In the genomic region with DNA sequence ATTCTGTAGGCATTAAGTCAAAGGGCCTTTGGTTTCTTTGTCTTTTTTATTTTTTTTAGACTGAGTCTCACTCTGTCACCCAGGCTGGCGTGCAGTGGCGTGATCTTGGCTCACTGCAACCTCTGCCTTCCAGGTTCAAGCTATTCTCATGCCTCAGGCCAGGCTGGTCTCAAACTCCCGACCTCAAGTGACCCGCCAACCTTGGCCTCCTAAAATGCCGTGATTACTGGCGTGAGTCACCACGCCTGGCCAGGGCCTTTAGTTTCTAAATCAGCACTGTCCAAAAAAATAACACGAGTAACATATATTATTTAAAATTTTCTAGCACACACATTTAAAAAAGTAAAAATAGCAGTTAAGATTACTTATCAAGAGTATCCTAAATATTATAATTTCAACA, we compare ENCODE assay signal across 15 cellular contexts. TPM values are rescaled to one million over a fixed set of nuclear protein-coding genes. Genes with fewer than 3 reads are reported as not detected.
DNase-seq lines count a peak whose midpoint lies in the region; ATAC-seq and TF ChIP-seq lines count a peak whose summit lies in the region.
"Had no signal": no experiment of that assay in that cellular context is flagged by ENCODE, and none has a peak within 500 bp of the region (broad histone marks: within the 10 kb centered on the region; RNA-seq: fewer than 3 reads in every experiment).

No MANE protein-coding gene starts in this region.

- no peak for TF ChIP-seq POLR2A in ovary (IDR thresholded peaks at IDR 0.05)

- no peaks in the 10 kb centered on the region for H3K4me1 Mint-ChIP-seq in stimulated activated naive B cell treated with anti-CD40 and anti-IgM and Interleukin-4, amounts not matched to agents 10 μg/mL and 1 μg/mL and 100 μg/mL, for 72 hours

- H3K9me2 ChIP-seq in MM.1S (replicated peaks; ENCODE audit: insufficient read depth, low read length) = no peaks in the 10 kb centered on the region

- no peaks in the 10 kb centered on the region for H3K27me3 ChIP-seq in ovary
- no peaks in the 10 kb centered on the region for H3K27me3 ChIP-seq in MM.1S (replicated peaks; ENCODE audit: insufficient read depth, low read length)
- H3K27me3 ChIP-seq: sigmoid colon had no signal

- H3K4me2 ChIP-seq in MM.1S (ENCODE audit: low read depth, low read length) = no peak overlapping the region

- H3K27me3 Mint-ChIP-seq in stimulated activated naive B cell treated with anti-CD40 and anti-IgM and Interleukin-4, amounts not matched to agents 10 μg/mL and 1 μg/mL and 100 μg/mL, for 72 hours = peaks cover 11 to 16% of the 10 kb centered on the region in 2 donors

- H3K27ac ChIP-seq in 22Rv1 = peak overlapping the region; percentile 82
- H3K27ac ChIP-seq in RWPE1 = peak overlapping the region; percentile 68
- no peak overlapping the region for H3K27ac ChIP-seq in ovary
- no peak overlapping the region for H3K27ac ChIP-seq in MM.1S (ENCODE audit: low read length)

- H3K4me1 ChIP-seq in ovary (ENCODE audit: insufficient read depth) = peaks cover 8% of the 10 kb centered on the region
- no peaks in the 10 kb centered on the region for H3K4me1 ChIP-seq in MM.1S (ENCODE audit: low read length)

- DNase-seq in RWPE1 (ENCODE audit: low spot score) = no peak
- peak; percentile 82 for DNase-seq in Right ventricle myocardium superior
- DNase-seq in ovary = peak in 4 of 5 donors; percentile 39 to 73 (median 49)
- no peak for DNase-seq in NCI-H82 (lab: John Stamatoyannopoulos, UW)
- no peak for DNase-seq in stimulated activated naive B cell treated with anti-CD40 and anti-IgM and Interleukin-4, amounts not matched to agents 10 μg/mL and 1 μg/mL and 100 μg/mL, for 72 hours
- DNase-seq in NCI-H345 (lab: John Stamatoyannopoulos, UW) = no peak
- no peak for DNase-seq in MM.1S
- DNase-seq: COR-L47; effector CD4-positive, alpha-beta T cell; sigmoid colon; T-helper 1 cell had no signal

- no peaks in the 10 kb centered on the region for H3K36me3 Mint-ChIP-seq in stimulated activated naive B cell treated with anti-CD40 and anti-IgM and Interleukin-4, amounts not matched to agents 10 μg/mL and 1 μg/mL and 100 μg/mL, for 72 hours
- H3K36me3 Mint-ChIP-seq: natural killer cell treated with Interleukin-12 subunit alpha and Interleukin-12 subunit beta and Interleukin-15 and Interleukin-18, amount 100 ng/mL, for 72 hours had no signal

- H2AFZ ChIP-seq in MM.1S (ENCODE audit: low read length) = no peak overlapping the region

- TF ChIP-seq CTCF in 22Rv1 (IDR thresholded peaks at IDR 0.05) (no peak), RWPE1 (conservative IDR thresholded peaks at IDR 0.05; ENCODE audit: low read depth) (no peak), ovary (IDR thresholded peaks at IDR 0.05) (no peak), MM.1S (IDR thresholded peaks at IDR 0.05; ENCODE audit: low read length) (no peak)

- intact Hi-C loops in Right ventricle myocardium superior (cut with DNase I) = no loop called here
- intact Hi-C loops in ovary (cut with DNase I) = no loop called here

- no peaks in the 10 kb centered on the region for H3K9me3 Mint-ChIP-seq in stimulated activated naive B cell treated with anti-CD40 and anti-IgM and Interleukin-4, amounts not matched to agents 10 μg/mL and 1 μg/mL and 100 μg/mL, for 72 hours
- H3K9me3 Mint-ChIP-seq: natural killer cell treated with Interleukin-12 subunit alpha and Interleukin-12 subunit beta and Interleukin-15 and Interleukin-18, amount 100 ng/mL, for 72 hours; stimulated activated naive CD8-positive, alpha-beta T cell treated with anti-CD3 and anti-CD28 coated beads, Interleukin-15, Interleukin-2, amounts not matched to agents 100 ng/mL and 50 ng/mL, for 24 hours had no signal

- ATAC-seq in Right ventricle myocardium superior (ENCODE audit: poor library complexity) = peak; percentile 77
- no peak for ATAC-seq in stimulated activated naive B cell treated with anti-CD40 and anti-IgM and Interleukin-4, amounts not matched to agents 10 μg/mL and 1 μg/mL and 100 μg/mL, for 72 hours (replicated peaks)
- ATAC-seq: activated CD4-positive, CD25-positive, alpha-beta regulatory T cell treated with anti-CD3 and anti-CD28 coated beads, Interleukin-2, amount 50 U/mL, for 24 hours; natural killer cell treated with Interleukin-12 subunit alpha and Interleukin-12 subunit beta and Interleukin-15 and Interleukin-18, amount 100 ng/mL, for 72 hours had no signal

- no peaks in the 10 kb centered on the region for H3K9me3 ChIP-seq in ovary
- H3K9me3 ChIP-seq in MM.1S (replicated peaks; ENCODE audit: insufficient read depth, low read length) = no peaks in the 10 kb centered on the region
- H3K9me3 ChIP-seq: sigmoid colon had no signal

- no peaks in the 10 kb centered on the region for H3K79me2 ChIP-seq in MM.1S (ENCODE audit: low read length)

- 37 to 43% (median 42%) methylated on average over 8 of the region's 8 CpGs for WGBS in ovary, 3 donors

- H4K20me1 ChIP-seq in MM.1S (ENCODE audit: insufficient read depth, low read length) = no peaks in the 10 kb centered on the region

- no peaks in the 10 kb centered on the region for H3F3A ChIP-seq in MM.1S (ENCODE audit: insufficient read depth, low read length)

- no peaks in the 10 kb centered on the region for H3K36me3 ChIP-seq in ovary
- no peaks in the 10 kb centered on the region for H3K36me3 ChIP-seq in MM.1S (replicated peaks; ENCODE audit: insufficient read depth, low read length)
- H3K36me3 ChIP-seq: sigmoid colon had no signal

- H3K9ac ChIP-seq in MM.1S (ENCODE audit: low read length) = no peak overlapping the region

- H3K4me3 ChIP-seq in ovary (no peak overlapping the region), MM.1S (ENCODE audit: low read length) (no peak overlapping the region)
- H3K4me3 ChIP-seq: sigmoid colon had no signal

- no peak for TF ChIP-seq EP300 in ovary (IDR thresholded peaks at IDR 0.05)

- H3K4me3 Mint-ChIP-seq in stimulated activated naive B cell treated with anti-CD40 and anti-IgM and Interleukin-4, amounts not matched to agents 10 μg/mL and 1 μg/mL and 100 μg/mL, for 72 hours = no peak overlapping the region
- H3K4me3 Mint-ChIP-seq: natural killer cell treated with Interleukin-12 subunit alpha and Interleukin-12 subunit beta and Interleukin-15 and Interleukin-18, amount 100 ng/mL, for 72 hours; stimulated activated naive CD8-positive, alpha-beta T cell treated with anti-CD3 and anti-CD28 coated beads, Interleukin-15, Interleukin-2, amounts not matched to agents 100 ng/mL and 50 ng/mL, for 24 hours had no signal

- CTCF ChIA-PET in RWPE1 (lab: Yijun Ruan, JAX) = no interaction called here

- H3K27ac Mint-ChIP-seq in stimulated activated naive B cell treated with anti-CD40 and anti-IgM and Interleukin-4, amounts not matched to agents 10 μg/mL and 1 μg/mL and 100 μg/mL, for 72 hours = no peak overlapping the region
- H3K27ac Mint-ChIP-seq: natural killer cell treated with Interleukin-12 subunit alpha and Interleukin-12 subunit beta and Interleukin-15 and Interleukin-18, amount 100 ng/mL, for 72 hours; stimulated activated naive CD8-positive, alpha-beta T cell treated with anti-CD3 and anti-CD28 coated beads, Interleukin-15, Interleukin-2, amounts not matched to agents 100 ng/mL and 50 ng/mL, for 24 hours had no signal

- POLR2A ChIA-PET in RWPE1 (lab: Yijun Ruan, JAX; ENCODE audit: low non-redundant PET) = no interaction called here

RNA-seq across cellular contexts. Expression of a gene that starts 11.1 kb away (rescaled TPM):
- total RNA-seq in Right ventricle myocardium superior = 6.0 TPM
- 10 to 100 TPM in 6 of 7 donors, 1 to 10 TPM in 1; 7.9 to 34.2 (median 20.6) TPM for total RNA-seq in ovary
- 10 to 100 TPM; 10.8 to 29.4 TPM for polyA plus RNA-seq in ovary

Comparison
In these comparisons a context has a peak if more than half of its experiments do, and no peak if none do; other contexts are left out.
1. H3K27ac ChIP-seq: peak in 22Rv1 (single experiment) and RWPE1 (single experiment); none in ovary (0 of 2) and MM.1S (single experiment).
2. DNase-seq: peak in Right ventricle myocardium superior (single experiment) and ovary (4 of 5); none in RWPE1 (single experiment), NCI-H82 (single experiment), stimulated activated naive B cell treated with anti-CD40 and anti-IgM and Interleukin-4, amounts not matched to agents 10 μg/mL and 1 μg/mL and 100 μg/mL, for 72 hours (single experiment), NCI-H345 (single experiment) and MM.1S (single experiment).